1 cellular context compared by ENCODE assay signal in the genomic region with DNA sequence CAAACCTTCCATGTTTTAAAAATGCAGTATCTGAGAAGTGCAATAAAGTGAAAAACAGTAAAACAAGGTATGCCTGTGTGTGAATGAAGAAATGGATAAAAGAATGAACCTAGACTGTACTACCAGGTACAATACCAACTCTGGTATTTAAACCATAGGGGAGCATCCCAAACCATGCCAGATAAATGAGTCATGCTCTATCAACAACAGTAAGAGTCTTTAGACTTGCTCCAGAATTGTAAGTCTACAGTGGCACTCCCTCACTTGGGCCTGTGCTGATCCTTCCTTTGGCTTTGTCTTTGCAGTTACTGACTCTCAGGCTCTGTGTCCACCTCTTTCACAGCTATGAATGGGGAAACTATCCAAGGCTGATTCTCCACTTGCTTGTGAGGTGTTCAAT.
TF ChIP-seq lines count a peak whose summit lies in the region.

No MANE protein-coding gene starts in this region.

TF ChIP-seq in SK-N-SH treated with all-trans-retinoic acid at 6 μM for 48 hours, 23 proteins besides CTCF, POLR2A, EP300 and RAD21 (continued from another document):
- no peak for TF ChIP-seq TCF4 (CRISPR knock-in tag; IDR thresholded peaks at IDR 0.05; ENCODE audit: borderline replicate concordance)
